1 cellular context compared by ENCODE assay signal in genomic region chr9:136084191-136084944, GRCh38.
TF ChIP-seq lines count a peak whose summit lies in the region.

No MANE protein-coding gene starts in this region.

TF ChIP-seq in K562, 482 proteins besides CTCF, POLR2A, EP300 and RAD21 (continued from another document):
- TF ChIP-seq ZBTB33 (CRISPR knock-in tag; IDR thresholded peaks at IDR 0.05) (peak; percentile 80; the same call in 1 of the 2 replicates), PBX2 (CRISPR knock-in tag; IDR thresholded peaks at IDR 0.05; ENCODE audit: low read depth) (no peak), PBX2 (tag; conservative IDR thresholded peaks at IDR 0.05; ENCODE audit: low read depth) (peak; percentile 29; the same call in 1 of the 2 replicates), MEIS2 (IDR thresholded peaks at IDR 0.05; ENCODE audit: partially characterized antibody) (peak; percentile 43), TEAD1 (CRISPR knock-in tag; IDR thresholded peaks at IDR 0.05) (no peak)
